ENCODE assay signal across 8 cellular contexts in genomic region chr1:85297855-85298629, GRCh38. TPM values are rescaled to one million over a fixed set of nuclear protein-coding genes. Genes with fewer than 3 reads are reported as not detected.
DNase-seq lines count a peak whose midpoint lies in the region; FAIRE-seq and TF ChIP-seq lines count a peak whose summit lies in the region.

No MANE protein-coding gene starts in this region.

- DNase-seq in GM06990 (ENCODE audit: extremely low read depth, insufficient read length) = peak; percentile 55
- peak; percentile 100 for DNase-seq in HFF-Myc (ENCODE audit: extremely low read depth, low read depth)
- DNase-seq in NCI-H1105 (lab: John Stamatoyannopoulos, UW) = peak; percentile 58
- peak; percentile 91 for DNase-seq in activated CD4-positive, alpha-beta memory T cell treated with anti-CD3 and anti-CD28 coated beads for 36 hours
- DNase-seq in non-pigmented ciliary epithelial cell (ENCODE audit: low read depth) = peak; percentile 98
- no peak for DNase-seq in OCI-M1 (lab: John Stamatoyannopoulos, UW)

- H3K27me3 ChIP-seq in GM06990 (replicated peaks; ENCODE audit: control insufficient read depth, insufficient read depth, low read length) (no peaks in the 10 kb centered on the region), thymus (ENCODE audit: control insufficient read depth, insufficient read depth) (no peaks in the 10 kb centered on the region)

- FAIRE-seq in endometrium (lab: Jason Lieb, UNC) = peak; percentile 98

- H3K4me3 ChIP-seq in GM06990 (replicated peaks; ENCODE audit: low read depth, low read length) (no peak overlapping the region), HFF-Myc (replicated peaks; ENCODE audit: low read depth, low read length) (no peak overlapping the region), thymus (ENCODE audit: low read length) (no peak overlapping the region)

- peaks cover 38% of the 10 kb centered on the region for H3K27me3 Mint-ChIP-seq in activated CD4-positive, alpha-beta memory T cell treated with anti-CD3 and anti-CD28 coated beads for 36 hours

- CTCF ChIA-PET in activated CD4-positive, alpha-beta memory T cell treated with anti-CD3 and anti-CD28 coated beads for 36 hours (lab: Charles Lee) = interaction anchor here (1.0 to 1.6 kb wide), 4 partner anchors 11 to 43 kb away, joined by 4 to 7 read pairs (median 4); no protein-coding TSS in a partner anchor

- 78% methylated on average over 11 of the region's 11 CpGs for WGBS in thymus

- H3K9me3 ChIP-seq in thymus (ENCODE audit: control insufficient read depth) = no peaks in the 10 kb centered on the region

- H3K4me1 Mint-ChIP-seq in activated CD4-positive, alpha-beta memory T cell treated with anti-CD3 and anti-CD28 coated beads for 36 hours (ENCODE audit: low read depth) = peaks cover 27% of the 10 kb centered on the region

- no peaks in the 10 kb centered on the region for H3K36me3 ChIP-seq in GM06990 (ENCODE audit: control insufficient read depth, insufficient read depth, low read length)
- no peaks in the 10 kb centered on the region for H3K36me3 ChIP-seq in thymus (ENCODE audit: control insufficient read depth, insufficient read depth)

- no peaks in the 10 kb centered on the region for H3K9me3 Mint-ChIP-seq in activated CD4-positive, alpha-beta memory T cell treated with anti-CD3 and anti-CD28 coated beads for 36 hours

- POLR2A ChIA-PET in activated CD4-positive, alpha-beta memory T cell treated with anti-CD3 and anti-CD28 coated beads for 36 hours (lab: Charles Lee) = interaction anchor here (0.6 to 1.7 kb wide), 4 partner anchors 22 to 1791 kb away, joined by 3 to 13 read pairs (median 5); partner anchors contain the start of gene BCL10

- intact Hi-C loops in activated CD4-positive, alpha-beta memory T cell treated with anti-CD3 and anti-CD28 coated beads for 36 hours (cut with micrococcal nuclease) = loop anchor here (1.0 to 5.0 kb wide), 10 partner anchors 9 to 436 kb away; partner anchors contain the start of genes BCL10, C1orf52, MCOLN2 and ZNHIT6

- no peak for TF ChIP-seq CTCF in GM06990 (IDR thresholded peaks at IDR 0.05; ENCODE audit: insufficient read depth, low read length, poor library complexity, severe bottlenecking)
- no peak for TF ChIP-seq CTCF in HFF-Myc (IDR thresholded peaks at IDR 0.05; ENCODE audit: low read depth, low read length, missing control alignments)

- H3K36me3 Mint-ChIP-seq in activated CD4-positive, alpha-beta memory T cell treated with anti-CD3 and anti-CD28 coated beads for 36 hours = no peaks in the 10 kb centered on the region

- peak overlapping the region; percentile 71 for H3K27ac Mint-ChIP-seq in activated CD4-positive, alpha-beta memory T cell treated with anti-CD3 and anti-CD28 coated beads for 36 hours

- peak overlapping the region; percentile 42 for H3K4me3 Mint-ChIP-seq in activated CD4-positive, alpha-beta memory T cell treated with anti-CD3 and anti-CD28 coated beads for 36 hours

- H3K27ac ChIP-seq in thymus (ENCODE audit: low read depth) = peak overlapping the region; percentile 43

- H3K4me1 ChIP-seq in thymus (ENCODE audit: control insufficient read depth, insufficient read depth, low read length) = no peaks in the 10 kb centered on the region

RNA-seq across cellular contexts. Expression of gene BCL10, which starts 21.6 kb away (rescaled TPM):
- 10 to 100 TPM; 31.1 to 31.5 TPM for total RNA-seq in activated CD4-positive, alpha-beta memory T cell treated with anti-CD3 and anti-CD28 coated beads for 36 hours
- polyA plus RNA-seq in thymus = 14.9 TPM

RNA-seq across cellular contexts. Expression of gene C1orf52, which starts 38.6 kb away (rescaled TPM):
- total RNA-seq in activated CD4-positive, alpha-beta memory T cell treated with anti-CD3 and anti-CD28 coated beads for 36 hours = 10 to 100 TPM; 19.4 to 21.8 TPM
- polyA plus RNA-seq in thymus = 54.8 TPM
